Comparison of ENCODE assay signal across 11 cellular contexts in the genomic region with DNA sequence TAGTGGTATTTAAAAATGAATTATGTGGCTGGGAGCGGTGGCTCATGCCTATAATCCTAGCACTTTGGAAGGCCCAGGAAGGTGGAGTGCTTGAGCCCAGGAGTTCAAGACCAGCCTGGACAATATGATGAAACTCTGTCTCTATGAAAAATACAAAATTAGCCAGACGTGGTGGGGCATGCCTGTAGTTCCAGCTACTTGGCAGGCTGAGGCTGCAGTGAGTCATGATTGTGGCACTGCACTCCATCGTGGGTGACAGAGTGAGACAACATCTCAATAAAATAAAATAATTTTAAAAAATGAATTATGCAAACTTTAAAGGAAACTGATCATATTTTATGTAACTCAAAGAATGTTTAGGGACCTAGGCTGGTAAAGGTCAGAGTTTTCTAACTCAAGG. TPM values are rescaled to one million over a fixed set of nuclear protein-coding genes. Genes with fewer than 3 reads are reported as not detected.
DNase-seq lines count a peak whose midpoint lies in the region; ATAC-seq and TF ChIP-seq lines count a peak whose summit lies in the region.
"Had no signal": no experiment of that assay in that cellular context is flagged by ENCODE, and none has a peak within 500 bp of the region (broad histone marks: within the 10 kb centered on the region; RNA-seq: fewer than 3 reads in every experiment).

No MANE protein-coding gene starts in this region.

- RAD21 ChIA-PET in HCT116 (lab: Charles Lee; ENCODE audit: low non-redundant PET in 1 of 2, low total read pairs in 2 of 2, uncharacterized antibody in 2 of 2, unreplicated experiment in 2 of 2), result no interaction called here

- H3K4me1 ChIP-seq in HCT116 (ENCODE audit: control insufficient read depth in 1 of 2, insufficient read depth in 2 of 2, low read length in 2 of 2) (peaks cover 8 to 16% of the 10 kb centered on the region in 2 experiments), OCI-LY1 (ENCODE audit: insufficient read depth, low read length, severe bottlenecking) (peaks cover 54% of the 10 kb centered on the region)

- TF ChIP-seq RAD21 in HCT116 (IDR thresholded peaks at IDR 0.05; ENCODE audit: low read depth), result no peak; the same call in 1 of the 2 replicates

- H3K27ac ChIP-seq in HCT116 (ENCODE audit: low read depth, low read length) (peak overlapping the region; percentile 22; the same call in 1 of the 2 replicates), OCI-LY1 (ENCODE audit: low read depth, low read length, poor library complexity, severe bottlenecking) (peak overlapping the region; percentile 60)

- H3K27me3 ChIP-seq in HCT116 (ENCODE audit: insufficient read depth, low read length) (no peaks in the 10 kb centered on the region), OCI-LY1 (ENCODE audit: insufficient read depth, low read length) (no peaks in the 10 kb centered on the region)

- H3K36me3 ChIP-seq in HCT116 (ENCODE audit: control insufficient read depth in 1 of 2, insufficient read depth in 2 of 2, low read length in 2 of 2) (no peaks in the 10 kb centered on the region), OCI-LY1 (ENCODE audit: insufficient read depth, low read length) (peaks cover 4% of the 10 kb centered on the region; the same call in 1 of the 2 replicates)

- H4K20me1 ChIP-seq in HCT116 (ENCODE audit: insufficient read depth) (no peaks in the 10 kb centered on the region), OCI-LY1 (ENCODE audit: insufficient read depth, low read length) (no peaks in the 10 kb centered on the region)

- H3K9me2 ChIP-seq in HCT116 (ENCODE audit: insufficient read depth), result no peaks in the 10 kb centered on the region
- H3K9me2 ChIP-seq in OCI-LY1 (ENCODE audit: low read depth, low read length), result no peaks in the 10 kb centered on the region

- H3K4me3 ChIP-seq in HCT116 (replicated peaks in 1 of 2; ENCODE audit: low read depth in 1 of 2, low read length in 2 of 2), result no peak overlapping the region
- H3K4me3 ChIP-seq in OCI-LY1 (ENCODE audit: low read depth, low read length, poor library complexity, severe bottlenecking), result no peak overlapping the region
- H3K4me3 ChIP-seq: skin epidermis had no signal

- ATAC-seq in HCT116, result peak; percentile 87
- peak; percentile 84 for ATAC-seq in esophagus mucosa
- no peak for ATAC-seq in HG03045 (IDR thresholded peaks at IDR 0.05; ENCODE audit: unreplicated experiment)
- no peak for ATAC-seq in HG03280 (IDR thresholded peaks at IDR 0.05; ENCODE audit: unreplicated experiment)

- H2AFZ ChIP-seq in HCT116 (ENCODE audit: low read depth, low read length, poor library complexity, severe bottlenecking) (no peak overlapping the region), OCI-LY1 (ENCODE audit: low read length) (no peak overlapping the region)

- H3K9ac ChIP-seq in HCT116 (ENCODE audit: low read length) (no peak overlapping the region), OCI-LY1 (ENCODE audit: low read length) (no peak overlapping the region)

- H3K4me2 ChIP-seq in HCT116 (ENCODE audit: low read length) (peak overlapping the region; percentile 55), OCI-LY1 (ENCODE audit: low read length) (no peak overlapping the region; the same call in 1 of the 2 replicates)

- POLR2A ChIA-PET in HCT116 (lab: Charles Lee) (no interaction called here), GM10248 (lab: Yijun Ruan, JAX) (no interaction called here)

- TF ChIP-seq CTCF in HCT116 (IDR thresholded peaks at IDR 0.05 in 2 of 3, conservative IDR thresholded peaks at IDR 0.05 in 1 of 3; ENCODE audit: borderline replicate concordance in 1 of 3, insufficient read depth in 1 of 3, low read depth in 2 of 3, low read length in 2 of 3) (no peak), OCI-LY1 (IDR thresholded peaks at IDR 0.05; ENCODE audit: low read length) (no peak), GM10248 (IDR thresholded peaks at IDR 0.05; ENCODE audit: control extremely low read depth, extremely low read depth, low read depth, missing control alignments) (no peak)

- H3K79me2 ChIP-seq in HCT116 (ENCODE audit: insufficient read depth, low read length) (peaks cover 34% of the 10 kb centered on the region), OCI-LY1 (ENCODE audit: insufficient read depth, low read length) (peaks cover 26% of the 10 kb centered on the region)

- BruUV-seq in HCT116 (replicated peaks; lab: Mats Ljungman, UMichigan), result no TSS peak

- no peaks in the 10 kb centered on the region for H3F3A ChIP-seq in OCI-LY1 (ENCODE audit: insufficient read depth, low read length)

- H3K9me3 ChIP-seq in HCT116 (ENCODE audit: control insufficient read depth in 1 of 2, insufficient read depth in 1 of 2, low read depth in 1 of 2, low read length in 2 of 2) (no peaks in the 10 kb centered on the region), OCI-LY1 (ENCODE audit: low read length) (no peaks in the 10 kb centered on the region)

- intact Hi-C loops in HCT116 (cut with micrococcal nuclease), result no loop called here

- CTCF ChIA-PET in HCT116 (lab: Charles Lee) (no interaction called here), GM10248 (lab: Yijun Ruan, JAX) (no interaction called here)

- TF ChIP-seq POLR2A in HCT116 (IDR thresholded peaks at IDR 0.05; ENCODE audit: borderline replicate concordance, extremely low read depth, insufficient read depth, insufficient read length), result no peak

- DNase-seq in HCT116 (ENCODE audit: low read depth, low spot score), result peak; percentile 19
- peak; percentile 29 for DNase-seq in myocyte (ENCODE audit: low read depth)
- no peak for DNase-seq in GM10248 (ENCODE audit: extremely low spot score)
- DNase-seq in globus pallidus (ENCODE audit: low spot score), result no peak
- DNase-seq: activated CD4-positive, alpha-beta T cell treated with anti-CD3 and anti-CD28 coated beads, Interleukin-2, amount 50 U/mL, for 4 hours; NCI-H1930 had no signal

TF ChIP-seq in HCT116, 20 proteins besides CTCF, POLR2A, EP300 and RAD21:
- TF ChIP-seq CBX3 (IDR thresholded peaks at IDR 0.05; ENCODE audit: low read depth), result peak; percentile 58
- peak; percentile 52 for TF ChIP-seq FOSL1 (IDR thresholded peaks at IDR 0.05; ENCODE audit: low read depth)
- 0 out of 2 replicates have a peak, but pooled peaks have one; percentile 39 for TF ChIP-seq CEBPB (IDR thresholded peaks at IDR 0.05; ENCODE audit: low read depth)
- no peak for TF ChIP-seq ZNF274 (IDR thresholded peaks at IDR 0.05; ENCODE audit: low read depth, low read length)
- TF ChIP-seq, protein P1, sequence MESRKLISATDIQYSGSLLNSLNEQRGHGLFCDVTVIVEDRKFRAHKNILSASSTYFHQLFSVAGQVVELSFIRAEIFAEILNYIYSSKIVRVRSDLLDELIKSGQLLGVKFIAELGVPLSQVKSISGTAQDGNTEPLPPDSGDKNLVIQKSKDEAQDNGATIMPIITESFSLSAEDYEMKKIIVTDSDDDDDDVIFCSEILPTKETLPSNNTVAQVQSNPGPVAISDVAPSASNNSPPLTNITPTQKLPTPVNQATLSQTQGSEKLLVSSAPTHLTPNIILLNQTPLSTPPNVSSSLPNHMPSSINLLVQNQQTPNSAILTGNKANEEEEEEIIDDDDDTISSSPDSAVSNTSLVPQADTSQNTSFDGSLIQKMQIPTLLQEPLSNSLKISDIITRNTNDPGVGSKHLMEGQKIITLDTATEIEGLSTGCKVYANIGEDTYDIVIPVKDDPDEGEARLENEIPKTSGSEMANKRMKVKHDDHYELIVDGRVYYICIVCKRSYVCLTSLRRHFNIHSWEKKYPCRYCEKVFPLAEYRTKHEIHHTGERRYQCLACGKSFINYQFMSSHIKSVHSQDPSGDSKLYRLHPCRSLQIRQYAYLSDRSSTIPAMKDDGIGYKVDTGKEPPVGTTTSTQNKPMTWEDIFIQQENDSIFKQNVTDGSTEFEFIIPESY (IDR thresholded peaks at IDR 0.05; ENCODE audit: extremely low read depth, insufficient replicate concordance, low read length), result no peak
- TF ChIP-seq, protein P2, sequence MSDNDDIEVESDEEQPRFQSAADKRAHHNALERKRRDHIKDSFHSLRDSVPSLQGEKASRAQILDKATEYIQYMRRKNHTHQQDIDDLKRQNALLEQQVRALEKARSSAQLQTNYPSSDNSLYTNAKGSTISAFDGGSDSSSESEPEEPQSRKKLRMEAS (IDR thresholded peaks at IDR 0.05), result peak; percentile 29; the same call in 1 of the 2 replicates
- 0 out of 2 replicates have a peak, but pooled peaks have one; percentile 42 for TF ChIP-seq JUND (IDR thresholded peaks at IDR 0.05)
- TF ChIP-seq, protein P3, sequence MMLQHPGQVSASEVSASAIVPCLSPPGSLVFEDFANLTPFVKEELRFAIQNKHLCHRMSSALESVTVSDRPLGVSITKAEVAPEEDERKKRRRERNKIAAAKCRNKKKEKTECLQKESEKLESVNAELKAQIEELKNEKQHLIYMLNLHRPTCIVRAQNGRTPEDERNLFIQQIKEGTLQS (IDR thresholded peaks at IDR 0.05), result no peak
TF ChIP-seq in HCT116: peak in this region for 5.

RNA-seq across cellular contexts. Expression of a gene that starts 26.2 kb away (rescaled TPM):
- 12.1 TPM for total RNA-seq in HCT116 (2021; ENCODE audit: unreplicated experiment)
- polyA plus RNA-seq in HCT116 (2012), result 9.6 and 10.1 TPM in 2 replicates
- 45.4 TPM for total RNA-seq in esophagus mucosa
- 196 and 279 TPM in 2 replicates for total RNA-seq in myocyte
- 53.8 TPM for polyA plus RNA-seq in myocyte (2012)

Comparison
In these comparisons a context has a peak if more than half of its experiments do, and no peak if none do; other contexts are left out.
1. ATAC-seq: peak in HCT116 (single experiment) and esophagus mucosa (single experiment); none in HG03045 (single experiment) and HG03280 (single experiment).
2. DNase-seq: peak in HCT116 (single experiment) and myocyte (single experiment); none in GM10248 (single experiment) and globus pallidus (single experiment).